ENCODE assay signal across 36 cellular contexts in the genomic region with DNA sequence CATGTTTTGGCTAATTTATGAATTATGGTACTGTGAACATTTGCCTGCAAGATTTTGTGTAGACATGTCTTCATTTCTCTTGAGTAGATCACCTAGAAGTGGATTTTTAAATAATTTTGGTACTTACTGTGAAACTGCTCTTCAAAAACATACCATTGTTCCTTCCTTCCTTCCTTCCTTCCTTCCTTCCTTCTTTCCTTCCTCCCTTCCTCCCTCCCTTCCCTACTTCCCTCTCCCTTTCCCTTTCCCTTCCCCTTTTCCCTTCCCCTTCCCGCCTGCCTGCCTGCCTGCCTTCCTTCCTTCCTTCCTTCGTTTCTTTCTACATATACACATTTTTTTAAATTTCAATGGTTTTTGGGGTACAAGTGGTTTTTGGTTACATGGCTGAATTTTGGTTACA.
"Had no signal": no experiment of that assay in that cellular context is flagged by ENCODE, and none has a peak within 500 bp of the region (broad histone marks: within the 10 kb centered on the region; RNA-seq: fewer than 3 reads in every experiment).

No MANE protein-coding gene starts in this region.

- DNase-seq: activated CD4-positive, alpha-beta memory T cell treated with anti-CD3 and anti-CD28 coated beads, Interleukin-2, amount 10 ng/mL, durations not matched to agents 7 days and 5 days; activated CD4-positive, alpha-beta T cell treated with anti-CD3 and anti-CD28 coated beads for 1 hour; activated CD4-positive, alpha-beta T cell treated with anti-CD3 and anti-CD28 coated beads for 36 hours; activated CD4-positive, alpha-beta T cell treated with anti-CD3 and anti-CD28 coated beads for 48 hours; activated CD4-positive, alpha-beta T cell treated with anti-CD3 and anti-CD28 coated beads, Interleukin-2, amount 10 ng/mL, durations not matched to agents 7 days and 5 days; activated CD4-positive, alpha-beta T cell treated with anti-CD3 and anti-CD28 coated beads, Interleukin-2, amount 50 U/mL, for 48 hours; activated CD4-positive, CD25-positive, alpha-beta regulatory T cell; activated CD8-positive, alpha-beta memory T cell treated with anti-CD3 and anti-CD28 coated beads for 24 hours; activated CD8-positive, alpha-beta memory T cell treated with anti-CD3 and anti-CD28 coated beads, Interleukin-2, amount 10 ng/mL, durations not matched to agents 7 days and 5 days; activated CD8-positive, alpha-beta memory T cell treated with anti-CD3 and anti-CD28 coated beads, Interleukin-2, amount 50 U/mL, for 48 hours; activated CD8-positive, alpha-beta T cell treated with anti-CD3 and anti-CD28 coated beads, Interleukin-2, amount 10 ng/mL, durations not matched to agents 7 days and 5 days; activated effector memory CD4-positive, alpha-beta T cell treated with Interleukin-2 at 50 U/mL for 16 hours; activated gamma-delta T cell; activated naive CD4-positive, alpha-beta T cell treated with Interleukin-2 at 50 U/mL for 16 hours; activated naive CD8-positive, alpha-beta T cell treated with anti-CD3 and anti-CD28 coated beads, Interleukin-2, amount 10 ng/mL, durations not matched to agents 7 days and 5 days; activated naive CD8-positive, alpha-beta T cell treated with anti-CD3 and anti-CD28 coated beads, Interleukin-2, amount 50 U/mL, for 24 hours; activated T-cell treated with anti-CD3 and anti-CD28 coated beads, Interleukin-2, amount 50 U/mL, for 24 hours; activated T-cell treated with anti-CD3 and anti-CD28 coated beads, Interleukin-2, amount 50 U/mL, for 48 hours; aorta; body of pancreas; brain microvascular endothelial cell; central memory CD4-positive, alpha-beta T cell; T-helper 1 cell; T-helper 2 cell; T-helper 9 cell; WERI-Rb-1 had no signal

- ATAC-seq: activated CD4-positive, alpha-beta T cell treated with anti-CD3 and anti-CD28 coated beads for 36 hours; activated CD4-positive, CD25-positive, alpha-beta regulatory T cell treated with anti-CD3 and anti-CD28 coated beads, Interleukin-2, amount 50 U/mL, for 24 hours; activated CD8-positive, alpha-beta memory T cell treated with anti-CD3 and anti-CD28 coated beads, Interleukin-2, amount 10 ng/mL, durations not matched to agents 7 days and 5 days; activated CD8-positive, alpha-beta T cell treated with anti-CD3 and anti-CD28 coated beads, Interleukin-2, amount 10 ng/mL, durations not matched to agents 7 days and 5 days; activated naive CD8-positive, alpha-beta T cell treated with anti-CD3 and anti-CD28 coated beads, Interleukin-2, amount 50 U/mL, for 24 hours; body of pancreas; WTC11 had no signal

- H3K27me3 ChIP-seq: body of pancreas, brain microvascular endothelial cell, breast epithelium had no signal

- H3K4me3 Mint-ChIP-seq: activated CD4-positive, alpha-beta memory T cell treated with anti-CD3 and anti-CD28 coated beads, Interleukin-2, amount 10 ng/mL, durations not matched to agents 7 days and 5 days; activated CD4-positive, alpha-beta T cell treated with anti-CD3 and anti-CD28 coated beads for 36 hours; activated CD4-positive, alpha-beta T cell treated with anti-CD3 and anti-CD28 coated beads, Interleukin-2, amount 10 ng/mL, durations not matched to agents 7 days and 5 days; activated CD8-positive, alpha-beta memory T cell treated with anti-CD3 and anti-CD28 coated beads, Interleukin-2, amount 10 ng/mL, durations not matched to agents 7 days and 5 days; activated CD8-positive, alpha-beta T cell treated with anti-CD3 and anti-CD28 coated beads, Interleukin-2, amount 10 ng/mL, durations not matched to agents 7 days and 5 days; activated naive CD4-positive, alpha-beta T cell treated with anti-CD3 and anti-CD28 coated beads, Interleukin-2, amount 50 U/mL, for 24 hours; activated naive CD8-positive, alpha-beta T cell; activated naive CD8-positive, alpha-beta T cell treated with anti-CD3 and anti-CD28 coated beads, Interleukin-2, amount 10 ng/mL, durations not matched to agents 7 days and 5 days; activated naive CD8-positive, alpha-beta T cell treated with anti-CD3 and anti-CD28 coated beads, Interleukin-2, amount 50 U/mL, for 24 hours; activated T-cell treated with anti-CD3 and anti-CD28 coated beads, Interleukin-2, amount 50 U/mL, for 24 hours; T-helper 1 cell treated with Interleukin-12 subunit alpha and Interleukin-12 subunit beta and Interleukin-4 antibody, amounts not matched to agents 30 μg/mL and 1 μg/mL, for 36 hours; T-helper 2 cell treated with Interferon-gamma antibody and Interleukin-4, amounts not matched to agents 5 μg/mL and 100 μg/mL, for 36 hours; WTC11 had no signal

- H3K4me3 ChIP-seq: body of pancreas, breast epithelium had no signal

- H3K4me1 ChIP-seq: breast epithelium had no signal

- H3K27ac ChIP-seq: body of pancreas, brain microvascular endothelial cell, breast epithelium, WERI-Rb-1 had no signal

- H3K9me3 ChIP-seq: body of pancreas, breast epithelium had no signal

- FAIRE-seq: astrocyte, TTC549 had no signal

- H3K27ac Mint-ChIP-seq: activated CD4-positive, alpha-beta memory T cell treated with anti-CD3 and anti-CD28 coated beads, Interleukin-2, amount 10 ng/mL, durations not matched to agents 7 days and 5 days; activated CD4-positive, alpha-beta T cell treated with anti-CD3 and anti-CD28 coated beads for 36 hours; activated CD4-positive, alpha-beta T cell treated with anti-CD3 and anti-CD28 coated beads, Interleukin-2, amount 10 ng/mL, durations not matched to agents 7 days and 5 days; activated CD8-positive, alpha-beta memory T cell treated with anti-CD3 and anti-CD28 coated beads, Interleukin-2, amount 10 ng/mL, durations not matched to agents 7 days and 5 days; activated CD8-positive, alpha-beta T cell treated with anti-CD3 and anti-CD28 coated beads, Interleukin-2, amount 10 ng/mL, durations not matched to agents 7 days and 5 days; activated naive CD4-positive, alpha-beta T cell treated with anti-CD3 and anti-CD28 coated beads, Interleukin-2, amount 50 U/mL, for 24 hours; activated naive CD8-positive, alpha-beta T cell; activated naive CD8-positive, alpha-beta T cell treated with anti-CD3 and anti-CD28 coated beads, Interleukin-2, amount 10 ng/mL, durations not matched to agents 7 days and 5 days; activated naive CD8-positive, alpha-beta T cell treated with anti-CD3 and anti-CD28 coated beads, Interleukin-2, amount 50 U/mL, for 24 hours; activated T-helper 2 cell treated with anti-CD3 and anti-CD28 coated beads, Interferon-gamma antibody, Interleukin-2, Interleukin-4, amounts not matched to agents 10 μg/mL and 5 μg/mL and 100 μg/mL, durations not matched to agents 14 hours and 24 hours and 36 hours; T-helper 1 cell treated with Interleukin-12 subunit alpha and Interleukin-12 subunit beta and Interleukin-4 antibody, amounts not matched to agents 30 μg/mL and 1 μg/mL, for 36 hours; T-helper 2 cell treated with Interferon-gamma antibody and Interleukin-4, amounts not matched to agents 5 μg/mL and 100 μg/mL, for 36 hours; WTC11 had no signal

- H3K9me3 Mint-ChIP-seq: activated CD4-positive, alpha-beta memory T cell treated with anti-CD3 and anti-CD28 coated beads, Interleukin-2, amount 10 ng/mL, durations not matched to agents 7 days and 5 days; activated CD4-positive, alpha-beta T cell treated with anti-CD3 and anti-CD28 coated beads, Interleukin-2, amount 10 ng/mL, durations not matched to agents 7 days and 5 days; activated naive CD4-positive, alpha-beta T cell treated with anti-CD3 and anti-CD28 coated beads, Interleukin-2, amount 50 U/mL, for 24 hours; activated naive CD8-positive, alpha-beta T cell treated with anti-CD3 and anti-CD28 coated beads, Interleukin-2, amount 10 ng/mL, durations not matched to agents 7 days and 5 days; activated naive CD8-positive, alpha-beta T cell treated with anti-CD3 and anti-CD28 coated beads, Interleukin-2, amount 50 U/mL, for 24 hours; activated T-cell treated with anti-CD3 and anti-CD28 coated beads, Interleukin-2, amount 50 U/mL, for 24 hours; activated T-helper 2 cell treated with anti-CD3 and anti-CD28 coated beads, Interferon-gamma antibody, Interleukin-2, Interleukin-4, amounts not matched to agents 10 μg/mL and 5 μg/mL and 100 μg/mL, durations not matched to agents 14 hours and 24 hours and 36 hours; T-helper 1 cell treated with Interleukin-12 subunit alpha and Interleukin-12 subunit beta and Interleukin-4 antibody, amounts not matched to agents 30 μg/mL and 1 μg/mL, for 36 hours; T-helper 2 cell treated with Interferon-gamma antibody and Interleukin-4, amounts not matched to agents 5 μg/mL and 100 μg/mL, for 36 hours; WTC11 had no signal

- H3K4me1 Mint-ChIP-seq: activated CD4-positive, alpha-beta memory T cell treated with anti-CD3 and anti-CD28 coated beads, Interleukin-2, amount 10 ng/mL, durations not matched to agents 7 days and 5 days; activated CD4-positive, alpha-beta T cell treated with anti-CD3 and anti-CD28 coated beads for 36 hours; activated CD4-positive, alpha-beta T cell treated with anti-CD3 and anti-CD28 coated beads, Interleukin-2, amount 10 ng/mL, durations not matched to agents 7 days and 5 days; activated CD8-positive, alpha-beta memory T cell treated with anti-CD3 and anti-CD28 coated beads, Interleukin-2, amount 10 ng/mL, durations not matched to agents 7 days and 5 days; activated naive CD4-positive, alpha-beta T cell treated with anti-CD3 and anti-CD28 coated beads, Interleukin-2, amount 50 U/mL, for 24 hours; activated naive CD8-positive, alpha-beta T cell treated with anti-CD3 and anti-CD28 coated beads, Interleukin-2, amount 50 U/mL, for 24 hours; WTC11 had no signal

- H3K27me3 Mint-ChIP-seq: activated CD4-positive, alpha-beta memory T cell treated with anti-CD3 and anti-CD28 coated beads, Interleukin-2, amount 10 ng/mL, durations not matched to agents 7 days and 5 days; activated CD4-positive, alpha-beta T cell treated with anti-CD3 and anti-CD28 coated beads for 36 hours; activated CD4-positive, alpha-beta T cell treated with anti-CD3 and anti-CD28 coated beads, Interleukin-2, amount 10 ng/mL, durations not matched to agents 7 days and 5 days; activated CD8-positive, alpha-beta memory T cell treated with anti-CD3 and anti-CD28 coated beads, Interleukin-2, amount 10 ng/mL, durations not matched to agents 7 days and 5 days; activated naive CD4-positive, alpha-beta T cell treated with anti-CD3 and anti-CD28 coated beads, Interleukin-2, amount 50 U/mL, for 24 hours; activated naive CD8-positive, alpha-beta T cell; activated naive CD8-positive, alpha-beta T cell treated with anti-CD3 and anti-CD28 coated beads, Interleukin-2, amount 10 ng/mL, durations not matched to agents 7 days and 5 days; activated naive CD8-positive, alpha-beta T cell treated with anti-CD3 and anti-CD28 coated beads, Interleukin-2, amount 50 U/mL, for 24 hours; activated T-cell treated with anti-CD3 and anti-CD28 coated beads, Interleukin-2, amount 50 U/mL, for 24 hours had no signal

- H3K36me3 ChIP-seq: breast epithelium had no signal
